In genomic region chr19:3914199-3914598, GRCh38 we compare ENCODE assay signal across 1 cellular context.
TF ChIP-seq lines count a peak whose summit lies in the region.

No MANE protein-coding gene starts in this region.

TF ChIP-seq in K562, 482 proteins besides CTCF, POLR2A, EP300 and RAD21 (continued from another document):
- TF ChIP-seq, protein P1, sequence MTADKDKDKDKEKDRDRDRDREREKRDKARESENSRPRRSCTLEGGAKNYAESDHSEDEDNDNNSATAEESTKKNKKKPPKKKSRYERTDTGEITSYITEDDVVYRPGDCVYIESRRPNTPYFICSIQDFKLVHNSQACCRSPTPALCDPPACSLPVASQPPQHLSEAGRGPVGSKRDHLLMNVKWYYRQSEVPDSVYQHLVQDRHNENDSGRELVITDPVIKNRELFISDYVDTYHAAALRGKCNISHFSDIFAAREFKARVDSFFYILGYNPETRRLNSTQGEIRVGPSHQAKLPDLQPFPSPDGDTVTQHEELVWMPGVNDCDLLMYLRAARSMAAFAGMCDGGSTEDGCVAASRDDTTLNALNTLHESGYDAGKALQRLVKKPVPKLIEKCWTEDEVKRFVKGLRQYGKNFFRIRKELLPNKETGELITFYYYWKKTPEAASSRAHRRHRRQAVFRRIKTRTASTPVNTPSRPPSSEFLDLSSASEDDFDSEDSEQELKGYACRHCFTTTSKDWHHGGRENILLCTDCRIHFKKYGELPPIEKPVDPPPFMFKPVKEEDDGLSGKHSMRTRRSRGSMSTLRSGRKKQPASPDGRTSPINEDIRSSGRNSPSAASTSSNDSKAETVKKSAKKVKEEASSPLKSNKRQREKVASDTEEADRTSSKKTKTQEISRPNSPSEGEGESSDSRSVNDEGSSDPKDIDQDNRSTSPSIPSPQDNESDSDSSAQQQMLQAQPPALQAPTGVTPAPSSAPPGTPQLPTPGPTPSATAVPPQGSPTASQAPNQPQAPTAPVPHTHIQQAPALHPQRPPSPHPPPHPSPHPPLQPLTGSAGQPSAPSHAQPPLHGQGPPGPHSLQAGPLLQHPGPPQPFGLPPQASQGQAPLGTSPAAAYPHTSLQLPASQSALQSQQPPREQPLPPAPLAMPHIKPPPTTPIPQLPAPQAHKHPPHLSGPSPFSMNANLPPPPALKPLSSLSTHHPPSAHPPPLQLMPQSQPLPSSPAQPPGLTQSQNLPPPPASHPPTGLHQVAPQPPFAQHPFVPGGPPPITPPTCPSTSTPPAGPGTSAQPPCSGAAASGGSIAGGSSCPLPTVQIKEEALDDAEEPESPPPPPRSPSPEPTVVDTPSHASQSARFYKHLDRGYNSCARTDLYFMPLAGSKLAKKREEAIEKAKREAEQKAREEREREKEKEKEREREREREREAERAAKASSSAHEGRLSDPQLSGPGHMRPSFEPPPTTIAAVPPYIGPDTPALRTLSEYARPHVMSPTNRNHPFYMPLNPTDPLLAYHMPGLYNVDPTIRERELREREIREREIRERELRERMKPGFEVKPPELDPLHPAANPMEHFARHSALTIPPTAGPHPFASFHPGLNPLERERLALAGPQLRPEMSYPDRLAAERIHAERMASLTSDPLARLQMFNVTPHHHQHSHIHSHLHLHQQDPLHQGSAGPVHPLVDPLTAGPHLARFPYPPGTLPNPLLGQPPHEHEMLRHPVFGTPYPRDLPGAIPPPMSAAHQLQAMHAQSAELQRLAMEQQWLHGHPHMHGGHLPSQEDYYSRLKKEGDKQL (CRISPR knock-in tag; IDR thresholded peaks at IDR 0.05; ENCODE audit: borderline replicate concordance): no peak
- TF ChIP-seq ETS1 (conservative IDR thresholded peaks at IDR 0.05; ENCODE audit: control insufficient read depth, low read depth, low read length): no peak
- TF ChIP-seq DPF2 (IDR thresholded peaks at IDR 0.05): no peak
- TF ChIP-seq PHF20 (IDR thresholded peaks at IDR 0.05; ENCODE audit: partially characterized antibody): no peak
- TF ChIP-seq PKNOX1 (IDR thresholded peaks at IDR 0.05): no peak
- TF ChIP-seq DMBX1 (CRISPR knock-in tag; IDR thresholded peaks at IDR 0.05; ENCODE audit: borderline replicate concordance): no peak
- TF ChIP-seq SIX5 (IDR thresholded peaks at IDR 0.05; ENCODE audit: borderline replicate concordance in 1 of 2, insufficient read depth in 1 of 2, low read depth in 1 of 2, low read length in 2 of 2): no peak
- peak; percentile 96 for TF ChIP-seq CHD2 (IDR thresholded peaks at IDR 0.05; ENCODE audit: low read depth, low read length)
- TF ChIP-seq ZFP36 (IDR thresholded peaks at IDR 0.05; ENCODE audit: low read depth, low read length, partially characterized antibody): peak; percentile 25
- TF ChIP-seq ZNF184 (CRISPR knock-in tag; IDR thresholded peaks at IDR 0.05): peak; percentile 95
- no peak for TF ChIP-seq TARDBP (IDR thresholded peaks at IDR 0.05)
- no peak for TF ChIP-seq SMAD2 (IDR thresholded peaks at IDR 0.05; ENCODE audit: low read depth, low read length)
- no peak for TF ChIP-seq THRB (CRISPR knock-in tag; conservative IDR thresholded peaks at IDR 0.05)
- TF ChIP-seq ZNF3 (CRISPR knock-in tag; IDR thresholded peaks at IDR 0.05): no peak
- TF ChIP-seq ZHX1 (conservative IDR thresholded peaks at IDR 0.05; ENCODE audit: low read length): no peak
- no peak for TF ChIP-seq PRPF4 (IDR thresholded peaks at IDR 0.05; ENCODE audit: insufficient read depth, low read depth, low read length, poor library complexity, severe bottlenecking)
- TF ChIP-seq RBBP5 (IDR thresholded peaks at IDR 0.05; ENCODE audit: borderline replicate concordance, insufficient read depth, low read length, poor library complexity, severe bottlenecking): no peak
- no peak for TF ChIP-seq ZNF584 (CRISPR knock-in tag; IDR thresholded peaks at IDR 0.05; ENCODE audit: low read depth)
- no peak for TF ChIP-seq KDM5B (IDR thresholded peaks at IDR 0.05; ENCODE audit: insufficient replicate concordance, low read depth, low read length)
- TF ChIP-seq SAFB2 (IDR thresholded peaks at IDR 0.05; ENCODE audit: borderline replicate concordance, low read depth, low read length, severe bottlenecking): no peak
- TF ChIP-seq KAT7 (CRISPR knock-in tag; IDR thresholded peaks at IDR 0.05; ENCODE audit: borderline replicate concordance): no peak
- no peak for TF ChIP-seq ADNP (tag; IDR thresholded peaks at IDR 0.05)
- TF ChIP-seq TRIM25 (IDR thresholded peaks at IDR 0.05; ENCODE audit: borderline replicate concordance): no peak
- peak; percentile 48; the same call in 1 of the 2 replicates for TF ChIP-seq ZNF143 (CRISPR knock-in tag; IDR thresholded peaks at IDR 0.05)
- TF ChIP-seq FOXJ3 (CRISPR knock-in tag; IDR thresholded peaks at IDR 0.05): no peak
- TF ChIP-seq BCOR (IDR thresholded peaks at IDR 0.05): no peak
- TF ChIP-seq RBM25 (IDR thresholded peaks at IDR 0.05; ENCODE audit: low read depth, low read length, severe bottlenecking): peak; percentile 70
- TF ChIP-seq STAT5A (IDR thresholded peaks at IDR 0.05; ENCODE audit: borderline replicate concordance, low read length): no peak
- no peak for TF ChIP-seq RNF2 (IDR thresholded peaks at IDR 0.05)
- no peak for TF ChIP-seq STAG1 (CRISPR knock-in tag; IDR thresholded peaks at IDR 0.05; ENCODE audit: borderline replicate concordance)
